In genomic region chr10:43130756-43131155, GRCh38 we compare ENCODE assay signal across 25 cellular contexts. TPM values are rescaled to one million over a fixed set of nuclear protein-coding genes. Genes with fewer than 3 reads are reported as not detected.
DNase-seq lines count a peak whose midpoint lies in the region; ATAC-seq, FAIRE-seq and TF ChIP-seq lines count a peak whose summit lies in the region.
"Had no signal": no experiment of that assay in that cellular context is flagged by ENCODE, and none has a peak within 500 bp of the region (broad histone marks: within the 10 kb centered on the region; RNA-seq: fewer than 3 reads in every experiment).

No MANE protein-coding gene starts in this region.

- DNase-seq in GM20000 (ENCODE audit: low spot score) (peak; percentile 2), GM12878 (ENCODE audit: low read depth, low spot score) (no peak), mesenchymal stem cell (no peak), AG20443 (ENCODE audit: low spot score) (no peak), NCI-H226 (no peak)
- DNase-seq: activated B cell treated with CpG ODN at 0.5 μM for 24 hours; dermis blood vessel endothelial cell; DMS79 treated with DMSO at 0.1 percent for 48 hours; foreskin melanocyte; hippocampal formation; mesendoderm; naive thymus-derived CD8-positive, alpha-beta T cell; NCI-H1048; NCI-H2029 treated with DMSO at 0.1 percent for 48 hours; T1000 had no signal

- RAD21 ChIA-PET in GM12878 (lab: Charles Lee; ENCODE audit: unreplicated experiment) = no interaction called here

- H3K79me2 ChIP-seq in GM12878 (ENCODE audit: control insufficient read depth, insufficient read depth, low read length) = no peaks in the 10 kb centered on the region

- peak overlapping the region; percentile 2 for H2AK5ac ChIP-seq in mesenchymal stem cell (ENCODE audit: low read length, severe bottlenecking)

- H4K91ac ChIP-seq in mesenchymal stem cell (ENCODE audit: low read length) = peak overlapping the region; percentile 36

- no peak overlapping the region for H2BK120ac ChIP-seq in mesenchymal stem cell (ENCODE audit: low read depth, low read length)

- intact Hi-C loops in GM12878 (cut with micrococcal nuclease; ENCODE audit: unreplicated experiment) = loop anchor here (10.0 kb wide), 1 partner anchor 496 kb away; the partner anchor contains the start of gene ZNF33B

- no peaks in the 10 kb centered on the region for H3K36me3 ChIP-seq in BLaER1 treated with 17β-estradiol and CSF1 and Interleukin-3, amounts not matched to agents 10 nM and 100 nM
- H3K36me3 ChIP-seq in GM12878 (ENCODE audit: control insufficient read depth in 2 of 2, insufficient read depth in 2 of 2, low read length in 1 of 2) = no peaks in the 10 kb centered on the region
- no peaks in the 10 kb centered on the region for H3K36me3 ChIP-seq in mesenchymal stem cell (ENCODE audit: control insufficient read depth in 1 of 2, insufficient read depth in 2 of 2, low read depth in 1 of 2, low read length in 2 of 2)
- H3K36me3 ChIP-seq: breast epithelium, thoracic aorta had no signal

- peak overlapping the region in 8 of 11 experiments; percentile 53 to 99 (median 96); a peak in 16 of 22 replicates for H3K4me2 ChIP-seq in BLaER1 treated with 17β-estradiol and CSF1 and Interleukin-3, amounts not matched to agents 10 nM and 100 nM
- H3K4me2 ChIP-seq in GM12878 (ENCODE audit: control insufficient read depth, insufficient read depth) (no peak overlapping the region), mesenchymal stem cell (ENCODE audit: low read length, poor library complexity, severe bottlenecking) (no peak overlapping the region)

- no peak overlapping the region for H3K4ac ChIP-seq in mesenchymal stem cell (ENCODE audit: low read depth in 1 of 2, low read length in 2 of 2)

- peak overlapping the region in 1 of 2 experiments; percentile 51 for H2BK12ac ChIP-seq in mesenchymal stem cell (ENCODE audit: low read length in 2 of 2)

- TF ChIP-seq EP300 in GM12878 (IDR thresholded peaks at IDR 0.05; ENCODE audit: borderline replicate concordance in 1 of 2, control insufficient read depth in 1 of 2, low read depth in 2 of 2, low read length in 2 of 2) = no peak

- H2BK5ac ChIP-seq in mesenchymal stem cell (ENCODE audit: low read depth, low read length, poor library complexity, severe bottlenecking) = no peak overlapping the region

- H3K9ac ChIP-seq in BLaER1 treated with 17β-estradiol and CSF1 and Interleukin-3, amounts not matched to agents 10 nM and 100 nM = peak overlapping the region in 3 of 11 experiments; percentile 7 to 35 (median 31); a peak in 3 of 22 replicates
- H3K9ac ChIP-seq in GM12878 (ENCODE audit: control insufficient read depth, insufficient read depth, low read length) = no peak overlapping the region
- no peak overlapping the region for H3K9ac ChIP-seq in mesenchymal stem cell (ENCODE audit: low read length)

- no peak for TF ChIP-seq RAD21 in GM12878 (IDR thresholded peaks at IDR 0.05; ENCODE audit: insufficient read depth, low read depth, low read length)

- POLR2A ChIA-PET in GM12878 (lab: Charles Lee) = no interaction called here

- peak overlapping the region in 1 of 2 experiments; percentile 82 for H3K18ac ChIP-seq in mesenchymal stem cell (ENCODE audit: low read depth in 1 of 2, low read length in 2 of 2)

- no peaks in the 10 kb centered on the region for H3K79me1 ChIP-seq in mesenchymal stem cell (replicated peaks; ENCODE audit: low read length, poor library complexity, severe bottlenecking)

- in situ Hi-C loops in GM12878 (cut with MboI) = loop anchor here (10.0 to 25.0 kb wide), 3 partner anchors 282 to 576 kb away; partner anchors contain the start of genes HNRNPF and ZNF33B

- H3K4me3 ChIP-seq in BLaER1 treated with 17β-estradiol and CSF1 and Interleukin-3, amounts not matched to agents 10 nM and 100 nM = no peak overlapping the region
- H3K4me3 ChIP-seq in GM12878 (no peak overlapping the region), mesenchymal stem cell (ENCODE audit: insufficient read depth in 1 of 2, low read depth in 1 of 2, low read length in 2 of 2) (no peak overlapping the region)
- H3K4me3 ChIP-seq: breast epithelium, SK-N-MC, thoracic aorta had no signal

- no peak overlapping the region for H3K23ac ChIP-seq in mesenchymal stem cell (ENCODE audit: low read length in 2 of 2)

- TF ChIP-seq POLR2A in GM12878 (IDR thresholded peaks at IDR 0.05; ENCODE audit: low read depth, low read length) = no peak

- peak overlapping the region; percentile 5 for H4K8ac ChIP-seq in mesenchymal stem cell (ENCODE audit: low read length)

- ATAC-seq in GM12878 = no peak
- no peak for ATAC-seq in GM18907 (IDR thresholded peaks at IDR 0.05; ENCODE audit: unreplicated experiment)
- ATAC-seq: naive thymus-derived CD8-positive, alpha-beta T cell; Panc1; sciatic nerve; stimulated activated memory B cell treated with anti-CD40 and anti-IgM and Interleukin-4, amounts not matched to agents 10 μg/mL and 1 μg/mL and 100 μg/mL, for 72 hours had no signal

- TF ChIP-seq CTCF in GM20000 (IDR thresholded peaks at IDR 0.05; ENCODE audit: extremely low read depth, missing control alignments) (no peak), GM12878 (IDR thresholded peaks at IDR 0.05 in 2 of 3, conservative IDR thresholded peaks at IDR 0.05 in 1 of 3; ENCODE audit: control insufficient read depth in 2 of 3, extremely low read depth in 1 of 3, insufficient read depth in 1 of 3, low read depth in 3 of 3, low read length in 3 of 3) (no peak)

- H2BK15ac ChIP-seq in mesenchymal stem cell (ENCODE audit: low read depth, poor library complexity, severe bottlenecking) = no peak overlapping the region

- no peaks in the 10 kb centered on the region for H3K27me3 ChIP-seq in BLaER1 treated with 17β-estradiol and CSF1 and Interleukin-3, amounts not matched to agents 10 nM and 100 nM
- H3K27me3 ChIP-seq in GM12878 (replicated peaks in 1 of 2; ENCODE audit: control insufficient read depth in 2 of 2, insufficient read depth in 2 of 2, low read length in 1 of 2) (no peaks in the 10 kb centered on the region), mesenchymal stem cell (ENCODE audit: control insufficient read depth in 1 of 2, insufficient read depth in 1 of 2, low read length in 2 of 2) (no peaks in the 10 kb centered on the region)
- H3K27me3 ChIP-seq: breast epithelium had no signal

- H4K20me1 ChIP-seq in BLaER1 treated with 17β-estradiol and CSF1 and Interleukin-3, amounts not matched to agents 10 nM and 100 nM = no peaks in the 10 kb centered on the region
- H4K20me1 ChIP-seq in GM12878 (ENCODE audit: control insufficient read depth, insufficient read depth) = no peaks in the 10 kb centered on the region

- H3K27ac ChIP-seq in BLaER1 treated with 17β-estradiol and CSF1 and Interleukin-3, amounts not matched to agents 10 nM and 100 nM = peak overlapping the region in 5 of 11 experiments; percentile 3 to 90 (median 86); a peak in 7 of 22 replicates
- H3K27ac ChIP-seq in GM12878 (ENCODE audit: control insufficient read depth, insufficient read depth) (no peak overlapping the region), mesenchymal stem cell (ENCODE audit: low read length, poor library complexity, severe bottlenecking) (no peak overlapping the region)
- H3K27ac ChIP-seq: breast epithelium, SK-N-MC, thoracic aorta had no signal

- BruUV-seq in GM12878 (replicated peaks; lab: Mats Ljungman, UMichigan) = no TSS peak

- H2AFZ ChIP-seq in GM12878 (ENCODE audit: control insufficient read depth, low read depth, low read length) (no peak overlapping the region), mesenchymal stem cell (ENCODE audit: low read depth, low read length) (no peak overlapping the region)

- SMC1A ChIA-PET in GM12878 (lab: Charles Lee; ENCODE audit: uncharacterized antibody, unreplicated experiment) = interaction anchor here (1.3 to 2.8 kb wide), 2 partner anchors 9 kb away, joined by 3 to 7 read pairs; no protein-coding TSS in a partner anchor

- peaks cover 57 to 99% (median 88%) of the 10 kb centered on the region in 10 experiments for H3K4me1 ChIP-seq in BLaER1 treated with 17β-estradiol and CSF1 and Interleukin-3, amounts not matched to agents 10 nM and 100 nM
- H3K4me1 ChIP-seq in GM12878 (ENCODE audit: control insufficient read depth, insufficient read depth, low read length) (peaks cover 31% of the 10 kb centered on the region), mesenchymal stem cell (ENCODE audit: control insufficient read depth, insufficient read depth, low read depth, low read length) (peaks cover 9% of the 10 kb centered on the region)
- H3K4me1 ChIP-seq: breast epithelium had no signal

- H3K9me3 ChIP-seq in BLaER1 treated with 17β-estradiol and CSF1 and Interleukin-3, amounts not matched to agents 10 nM and 100 nM (replicated peaks in 1 of 11) = no peaks in the 10 kb centered on the region
- H3K9me3 ChIP-seq in GM12878 (replicated peaks; ENCODE audit: control insufficient read depth, insufficient read depth, low read length) = no peaks in the 10 kb centered on the region
- no peaks in the 10 kb centered on the region for H3K9me3 ChIP-seq in mesenchymal stem cell (ENCODE audit: control insufficient read depth, low read length)
- H3K9me3 ChIP-seq: breast epithelium, thoracic aorta had no signal

- FAIRE-seq in GM12878 (lab: Jason Lieb, UNC) = no peak
- FAIRE-seq: H54 had no signal

- CTCF ChIA-PET in GM12878 (lab: Yijun Ruan, JAX) = no interaction called here

- H3K14ac ChIP-seq in mesenchymal stem cell (ENCODE audit: low read length in 2 of 2) = peak overlapping the region in 1 of 2 experiments; percentile 62

- WGBS in GM12878 (ENCODE audit: insufficient coverage, insufficient replicate concordance, low lambda C conversion rate, missing lambda C conversion rate) = 81% methylated on average over 18 of the region's 18 CpGs
- WGBS in mesenchymal stem cell = 91% methylated on average over 18 of the region's 18 CpGs

RNA-seq across cellular contexts. Expression of gene CSGALNACT2, which starts 7.5 kb away (rescaled TPM):
- total RNA-seq in GM12878 (2013; cell fraction: nucleolus; rRNA removed) = 12.3 and 14.1 TPM in 2 replicates
- total RNA-seq in GM12878 (2014; rRNA removed) = 5.1 and 6.4 TPM in 2 replicates
- 6.0 and 6.3 TPM in 2 replicates for total RNA-seq in GM12878 (2014; rRNA removed; fragmentation: Illumina TruSeq; extraction: Trizol)
- total RNA-seq in GM12878 (2021) = 7.6 and 8.4 TPM in 2 replicates
- 5.7 TPM for polyA plus RNA-seq in GM12878 (2011; ENCODE audit: low read depth)
- polyA plus RNA-seq in GM12878 (2011; rRNA removed) = 12.6 and 18.8 TPM in 2 replicates
- polyA plus RNA-seq in GM12878 (2011; cell fraction: cytosol; rRNA removed) = 4.6 and 6.2 TPM in 2 replicates
- 12.0 and 12.8 TPM in 2 replicates for polyA plus RNA-seq in GM12878 (2011; cell fraction: nucleus; rRNA removed)
- 8.0 and 10.6 TPM in 2 replicates for polyA plus RNA-seq in GM12878 (2012)
- 12.3 and 18.3 TPM in 2 replicates for polyA plus RNA-seq in GM12878 (2014; fragmentation: Illumina TruSeq; extraction: Trizol)
- 1 to 10 TPM; 2.5 to 4.0 TPM for polyA plus RNA-seq in GM12878 (2014; fragmentation: Nextera tagmentation; extraction: Ambion mirVana)
- polyA plus RNA-seq in GM12878 (2014; rRNA removed) = 7.4 and 10.1 TPM in 2 replicates
- 1 to 10 TPM; 9.0 to 9.9 TPM for polyA plus RNA-seq in GM12878 (2016; fragmentation: Nextera tagmentation; extraction: Ambion mirVana)
- 5.5 and 7.8 TPM in 2 replicates for polyA minus RNA-seq in GM12878 (2011; rRNA and poly(A)+ RNA removed)
- polyA minus RNA-seq in GM12878 (2011; cell fraction: cytosol; rRNA and poly(A)+ RNA removed) = 3.2 and 3.5 TPM in 2 replicates
- 2.5 and 3.7 TPM in 2 replicates for polyA minus RNA-seq in GM12878 (2011; cell fraction: nucleus; rRNA and poly(A)+ RNA removed)
- polyA plus RNA-seq in mesenchymal stem cell (2013, experiment 1 of 2) = 35.5 TPM
- 37.6 TPM for polyA plus RNA-seq in mesenchymal stem cell (2013, experiment 2 of 2)

RNA-seq across cellular contexts. Expression of gene RET, which starts 53.9 kb away (rescaled TPM):
- total RNA-seq in GM12878 (2013; cell fraction: nucleolus; rRNA removed) = not detected in 2 replicates
- total RNA-seq in GM12878 (2014; rRNA removed) (not detected in 2 replicates), GM12878 (2014; rRNA removed; fragmentation: Illumina TruSeq; extraction: Trizol) (not detected in 2 replicates), GM12878 (2021) (not detected in 2 replicates)
- polyA plus RNA-seq in GM12878 (2011; ENCODE audit: low read depth) = not detected
- polyA plus RNA-seq in GM12878 (2011; rRNA removed) (0.07 TPM in 1 of 2 replicates, not detected in the other), GM12878 (2014; fragmentation: Illumina TruSeq; extraction: Trizol) (not detected in 2 replicates), GM12878 (2014; fragmentation: Nextera tagmentation; extraction: Ambion mirVana) (not detected), GM12878 (2014; rRNA removed) (not detected in 2 replicates), GM12878 (2016; fragmentation: Nextera tagmentation; extraction: Ambion mirVana) (not detected)
- polyA plus RNA-seq in GM12878 (2011; cell fraction: cytosol; rRNA removed) = 0.02 and 0.03 TPM in 2 replicates
- polyA plus RNA-seq in GM12878 (2011; cell fraction: nucleus; rRNA removed) = 0.03 and 0.06 TPM in 2 replicates
- 0.03 TPM in 1 of 2 replicates, not detected in the other for polyA plus RNA-seq in GM12878 (2012)
- not detected in 2 replicates for polyA minus RNA-seq in GM12878 (2011; rRNA and poly(A)+ RNA removed)
- polyA minus RNA-seq in GM12878 (2011; cell fraction: cytosol; rRNA and poly(A)+ RNA removed) = not detected in 2 replicates
- not detected in 2 replicates for polyA minus RNA-seq in GM12878 (2011; cell fraction: nucleus; rRNA and poly(A)+ RNA removed)
- 0.29 TPM for polyA plus RNA-seq in mesenchymal stem cell (2013, experiment 1 of 2)
- polyA plus RNA-seq in mesenchymal stem cell (2013, experiment 2 of 2) = 0.42 TPM
- total RNA-seq: activated B cell treated with CpG ODN at 0.5 μM for 24 hours; LHCN-M2; naive thymus-derived CD8-positive, alpha-beta T cell had no signal
- polyA plus RNA-seq: naive thymus-derived CD8-positive, alpha-beta T cell had no signal

Comparison
In these comparisons a context has a peak if more than half of its experiments do, and no peak if none do; other contexts are left out.
1. H3K4me2 ChIP-seq: peak in BLaER1 treated with 17β-estradiol and CSF1 and Interleukin-3, amounts not matched to agents 10 nM and 100 nM (8 of 11); none in GM12878 (single experiment) and mesenchymal stem cell (single experiment).